Comparison of ENCODE assay signal across 12 cellular contexts in the genomic region with DNA sequence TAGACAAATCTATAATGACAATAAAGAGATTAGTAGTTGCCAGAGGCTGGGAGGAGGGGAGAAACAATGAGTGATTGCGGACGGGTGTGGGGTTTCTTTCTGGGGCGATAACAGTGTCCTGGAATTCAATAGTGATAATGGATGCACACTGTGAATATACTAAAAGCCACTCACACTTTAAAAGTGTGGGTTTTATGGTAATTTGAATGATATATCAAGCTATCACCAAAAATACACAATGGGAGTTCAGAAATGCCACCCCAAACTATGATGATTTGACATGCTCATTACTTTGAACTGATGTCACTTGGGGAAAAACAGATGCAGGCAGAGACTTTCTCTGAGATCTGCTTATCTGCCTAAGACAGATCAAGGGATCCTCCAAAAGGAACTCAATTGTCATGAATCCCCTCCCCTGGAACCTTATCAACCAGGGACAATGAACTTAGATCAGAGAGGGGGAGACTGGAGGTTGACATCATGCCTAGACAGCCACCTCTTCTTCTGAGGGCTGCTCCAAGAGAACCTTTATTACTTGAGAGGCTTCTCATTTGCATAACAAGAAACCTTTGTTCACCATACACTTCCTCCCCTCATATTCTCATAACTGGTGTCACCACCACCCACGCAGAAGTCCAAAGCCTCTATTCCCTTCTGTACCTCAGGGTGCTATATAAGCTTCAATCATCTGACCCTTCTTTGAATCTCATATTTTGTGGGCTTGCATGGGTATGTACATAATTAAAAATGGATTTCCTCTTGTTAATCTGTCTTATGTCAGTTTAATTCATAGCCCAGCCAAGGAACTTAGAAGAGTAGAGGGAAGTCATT. TPM values are rescaled to one million over a fixed set of nuclear protein-coding genes. Genes with fewer than 3 reads are reported as not detected.
DNase-seq lines count a peak whose midpoint lies in the region; ATAC-seq, FAIRE-seq and TF ChIP-seq lines count a peak whose summit lies in the region.
"Had no signal": no experiment of that assay in that cellular context is flagged by ENCODE, and none has a peak within 500 bp of the region (broad histone marks: within the 10 kb centered on the region; RNA-seq: fewer than 3 reads in every experiment).

No MANE protein-coding gene starts in this region.

- FAIRE-seq in pancreas (lab: Jason Lieb, UNC), result no peak

- TF ChIP-seq POLR2A in esophagus muscularis mucosa (IDR thresholded peaks at IDR 0.05; ENCODE audit: low read depth), result no peak

- H3K9me3 ChIP-seq in pancreas, result no peaks in the 10 kb centered on the region
- no peaks in the 10 kb centered on the region for H3K9me3 ChIP-seq in esophagus muscularis mucosa
- H3K9me3 ChIP-seq in Karpas-422 (ENCODE audit: low read length), result no peaks in the 10 kb centered on the region
- H3K9me3 ChIP-seq: ascending aorta had no signal

- no peak overlapping the region for H3K4me2 ChIP-seq in Karpas-422 (ENCODE audit: low read depth, low read length, poor library complexity, severe bottlenecking)

- DNase-seq in activated T-cell treated with anti-CD3 and anti-CD28 coated beads, Interleukin-2, amount 50 U/mL, for 24 hours, result no peak
- DNase-seq in activated T-cell treated with anti-CD3 and anti-CD28 coated beads for 4 hours (no peak), progenitor cell of endocrine pancreas (ENCODE audit: low spot score, unreplicated experiment) (no peak), pancreas (no peak), esophagus muscularis mucosa (ENCODE audit: extremely low spot score) (no peak), Karpas-422 (no peak)
- DNase-seq: NCI-H1417, PC-3 had no signal

- no peaks in the 10 kb centered on the region for H3K79me2 ChIP-seq in Karpas-422 (ENCODE audit: low read length)

- H3K27ac Mint-ChIP-seq in activated T-cell treated with anti-CD3 and anti-CD28 coated beads, Interleukin-2, amount 50 U/mL, for 24 hours, result peak overlapping the region; percentile 66
- H3K27ac Mint-ChIP-seq in progenitor cell of endocrine pancreas, result peak overlapping the region; percentile 14
- H3K27ac Mint-ChIP-seq: WTC11 had no signal

- no peaks in the 10 kb centered on the region for H4K20me1 ChIP-seq in Karpas-422 (ENCODE audit: insufficient read depth, low read depth, low read length)

- ATAC-seq in GM21529 (IDR thresholded peaks at IDR 0.05; ENCODE audit: unreplicated experiment), result peak; percentile 71
- peak; percentile 75 for ATAC-seq in HG03196 (IDR thresholded peaks at IDR 0.05; ENCODE audit: unreplicated experiment)
- no peak for ATAC-seq in pancreas
- ATAC-seq: PC-3, WTC11 had no signal

- H3K27ac ChIP-seq in pancreas (no peak overlapping the region), esophagus muscularis mucosa (replicated peaks in 1 of 4) (no peak overlapping the region), Karpas-422 (ENCODE audit: low read length) (no peak overlapping the region)
- H3K27ac ChIP-seq: ascending aorta had no signal

- no peaks in the 10 kb centered on the region for H3K36me3 ChIP-seq in pancreas
- H3K36me3 ChIP-seq in esophagus muscularis mucosa, result no peaks in the 10 kb centered on the region
- H3K36me3 ChIP-seq in Karpas-422 (ENCODE audit: insufficient read depth, low read length), result no peaks in the 10 kb centered on the region
- H3K36me3 ChIP-seq: ascending aorta had no signal

- no peaks in the 10 kb centered on the region for H3K9me3 Mint-ChIP-seq in activated T-cell treated with anti-CD3 and anti-CD28 coated beads, Interleukin-2, amount 50 U/mL, for 24 hours
- no peaks in the 10 kb centered on the region for H3K9me3 Mint-ChIP-seq in progenitor cell of endocrine pancreas (ENCODE audit: low read depth)
- H3K9me3 Mint-ChIP-seq: WTC11 had no signal

- no peaks in the 10 kb centered on the region for H3K9me2 ChIP-seq in Karpas-422 (replicated peaks; ENCODE audit: insufficient read depth, low read length)

- intact Hi-C loops in pancreas (cut with DNase I), result no loop called here
- intact Hi-C loops in esophagus muscularis mucosa (cut with DNase I), result no loop called here

- no peak overlapping the region for H3K9ac ChIP-seq in Karpas-422 (ENCODE audit: low read length)

- no peak overlapping the region for H3K4me3 ChIP-seq in pancreas
- no peak overlapping the region for H3K4me3 ChIP-seq in esophagus muscularis mucosa
- H3K4me3 ChIP-seq in Karpas-422 (ENCODE audit: low read length), result no peak overlapping the region
- H3K4me3 ChIP-seq: ascending aorta had no signal

- TF ChIP-seq CTCF in progenitor cell of endocrine pancreas (IDR thresholded peaks at IDR 0.05; ENCODE audit: unreplicated experiment) (no peak), pancreas (IDR thresholded peaks at IDR 0.05) (no peak), esophagus muscularis mucosa (IDR thresholded peaks at IDR 0.05) (no peak)

- H3K4me1 Mint-ChIP-seq in activated T-cell treated with anti-CD3 and anti-CD28 coated beads, Interleukin-2, amount 50 U/mL, for 24 hours (ENCODE audit: low read depth), result peaks cover 44% of the 10 kb centered on the region
- H3K4me1 Mint-ChIP-seq in progenitor cell of endocrine pancreas (ENCODE audit: low read depth), result peaks cover 26% of the 10 kb centered on the region

- WGBS in pancreas, 2 donors, result 77 to 78% methylated on average over 4 of the region's 4 CpGs
- 78% methylated on average over 4 of the region's 4 CpGs for WGBS in esophagus muscularis mucosa

- no peak overlapping the region for H3K4me3 Mint-ChIP-seq in activated T-cell treated with anti-CD3 and anti-CD28 coated beads, Interleukin-2, amount 50 U/mL, for 24 hours
- H3K4me3 Mint-ChIP-seq in progenitor cell of endocrine pancreas (ENCODE audit: low read depth), result no peak overlapping the region
- H3K4me3 Mint-ChIP-seq: WTC11 had no signal

- no peaks in the 10 kb centered on the region for H3K36me3 Mint-ChIP-seq in activated T-cell treated with anti-CD3 and anti-CD28 coated beads, Interleukin-2, amount 50 U/mL, for 24 hours (ENCODE audit: low read depth)
- no peaks in the 10 kb centered on the region for H3K36me3 Mint-ChIP-seq in progenitor cell of endocrine pancreas (ENCODE audit: insufficient read depth)
- H3K36me3 Mint-ChIP-seq: WTC11 had no signal

- no peaks in the 10 kb centered on the region for H3K4me1 ChIP-seq in pancreas
- no peaks in the 10 kb centered on the region for H3K4me1 ChIP-seq in esophagus muscularis mucosa
- peaks cover 7% of the 10 kb centered on the region for H3K4me1 ChIP-seq in Karpas-422 (ENCODE audit: low read length)
- H3K4me1 ChIP-seq: ascending aorta had no signal

- no peak for TF ChIP-seq EP300 in esophagus muscularis mucosa (IDR thresholded peaks at IDR 0.05)

- no peaks in the 10 kb centered on the region for H3K27me3 Mint-ChIP-seq in activated T-cell treated with anti-CD3 and anti-CD28 coated beads, Interleukin-2, amount 50 U/mL, for 24 hours
- H3K27me3 Mint-ChIP-seq in progenitor cell of endocrine pancreas, result no peaks in the 10 kb centered on the region

- H2AFZ ChIP-seq in Karpas-422 (ENCODE audit: low read length), result no peak overlapping the region

- no peaks in the 10 kb centered on the region for H3K27me3 ChIP-seq in pancreas
- peaks cover 0 to 15% (median 0%) of the 10 kb centered on the region in 4 donors for H3K27me3 ChIP-seq in esophagus muscularis mucosa
- no peaks in the 10 kb centered on the region for H3K27me3 ChIP-seq in Karpas-422 (ENCODE audit: low read length)
- H3K27me3 ChIP-seq: ascending aorta had no signal

RNA-seq across cellular contexts. Expression of a gene that starts 14.8 kb away (rescaled TPM):
- total RNA-seq in progenitor cell of endocrine pancreas, result 41.2 and 44.6 TPM in 2 replicates
- total RNA-seq in pancreas, result 10 to 100 TPM in 4 of 6 donors, 1 to 10 TPM in 2; 7.4 to 18.5 (median 11.3) TPM
- polyA plus RNA-seq in pancreas, result 1 to 10 TPM; 3.6 to 5.5 TPM
- 10 to 100 TPM; 23.7 to 29.5 (median 27.6) TPM for total RNA-seq in esophagus muscularis mucosa
- total RNA-seq in Karpas-422 (2014; rRNA removed; shearing (Covaris generic); ENCODE audit: low replicate concordance), result 44.2 and 49.2 TPM in 2 replicates

Comparison
In these comparisons a context has a peak if more than half of its experiments do, and no peak if none do; other contexts are left out.
1. ATAC-seq: peak in GM21529 (single experiment) and HG03196 (single experiment); none in pancreas (0 of 4).